In the genomic region with DNA sequence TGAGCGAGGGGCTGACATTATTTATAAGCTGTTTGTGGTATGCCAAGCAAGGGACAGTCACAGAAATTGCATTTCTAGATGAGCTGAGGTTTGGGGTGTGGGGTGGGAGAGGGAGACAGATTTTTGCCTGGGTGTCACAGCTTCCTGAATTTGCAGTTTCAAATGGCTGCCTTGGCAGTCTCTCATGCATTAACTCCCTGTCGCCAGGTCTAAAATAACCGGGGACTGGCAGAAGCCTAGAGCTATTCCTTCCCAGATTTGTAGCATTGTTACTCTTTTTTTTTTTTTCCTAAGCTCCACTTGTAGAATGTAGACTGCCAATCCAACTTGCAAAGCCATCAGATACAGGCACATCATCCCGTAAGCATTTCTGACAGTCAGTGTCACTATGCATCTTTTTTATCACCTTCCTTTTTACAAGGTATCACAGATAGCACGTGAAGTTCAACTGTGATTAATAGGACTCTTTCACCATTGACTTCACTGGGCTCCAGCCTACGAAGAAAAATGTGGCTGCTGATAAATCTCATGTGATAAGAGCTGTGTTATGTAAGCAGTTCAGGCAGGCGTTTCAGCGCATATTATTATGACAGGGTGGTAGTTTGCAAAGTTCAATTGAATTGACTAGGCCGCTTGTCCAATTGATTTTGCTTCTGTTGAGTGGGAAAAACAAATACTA, we compare ENCODE assay signal across 16 cellular contexts.
DNase-seq lines count a peak whose midpoint lies in the region; ATAC-seq and TF ChIP-seq lines count a peak whose summit lies in the region.
"Had no signal": no experiment of that assay in that cellular context is flagged by ENCODE, and none has a peak within 500 bp of the region (broad histone marks: within the 10 kb centered on the region; RNA-seq: fewer than 3 reads in every experiment).

No MANE protein-coding gene starts in this region.

- no peak overlapping the region for H3K18ac ChIP-seq in mesendoderm (ENCODE audit: low read length)

- peak overlapping the region; percentile 14 to 45 for H3K27ac ChIP-seq in ascending aorta
- peak overlapping the region in 8 of 10 donors; percentile 41 to 66 (median 58) for H3K27ac ChIP-seq in heart right ventricle
- no peak overlapping the region for H3K27ac ChIP-seq in mesendoderm (ENCODE audit: low read depth, low read length)
- H3K27ac ChIP-seq in thoracic aorta, result peak overlapping the region; percentile 15 to 54
- H3K27ac ChIP-seq: SK-N-MC had no signal

- H2BK5ac ChIP-seq in mesendoderm (ENCODE audit: low read length), result no peak overlapping the region

- H2AK5ac ChIP-seq in mesendoderm (ENCODE audit: low read length), result no peak overlapping the region

- no peak overlapping the region for H2BK15ac ChIP-seq in mesendoderm (replicated peaks; ENCODE audit: low read depth)

- no peaks in the 10 kb centered on the region for H3K79me1 ChIP-seq in mesendoderm (ENCODE audit: low read length)

- no peak overlapping the region for H3K9ac ChIP-seq in mesendoderm (ENCODE audit: low read length)

- DNase-seq in ascending aorta (ENCODE audit: low spot score in 2 of 2) (no peak), heart right ventricle (no peak), mesendoderm (peak; percentile 45), thoracic aorta (ENCODE audit: low spot score) (no peak), SKM-1 treated with dmso at 0.1 percent for 144 hours (lab: John Stamatoyannopoulos, UW; ENCODE audit: unreplicated experiment) (no peak), glomerular visceral epithelial cell (ENCODE audit: extremely low spot score) (no peak)
- DNase-seq: BE2C; CD8-positive, alpha-beta T cell; GF-D8; NCI-H146; NCI-H2107; NCI-H69; NK-92 treated with Interleukin-12 subunit alpha and Interleukin-12 subunit beta, amount 100 ng/mL, for 24 hours; PC-3 had no signal

- H3K36me3 ChIP-seq in ascending aorta, result no peaks in the 10 kb centered on the region
- H3K36me3 ChIP-seq in heart right ventricle, result no peaks in the 10 kb centered on the region
- H3K36me3 ChIP-seq in mesendoderm (ENCODE audit: control insufficient read depth, insufficient read depth, low read length), result no peaks in the 10 kb centered on the region
- H3K36me3 ChIP-seq in thoracic aorta, result no peaks in the 10 kb centered on the region
- H3K36me3 ChIP-seq: BE2C had no signal

- H3K9me3 ChIP-seq in ascending aorta (peaks cover 0 to 10% of the 10 kb centered on the region in 2 donors), heart right ventricle (peaks cover 0 to 15% (median 6%) of the 10 kb centered on the region in 11 donors), thoracic aorta (no peaks in the 10 kb centered on the region)
- H3K9me3 ChIP-seq: BE2C had no signal

- TF ChIP-seq CTCF in ascending aorta (IDR thresholded peaks at IDR 0.05) (no peak), heart right ventricle (IDR thresholded peaks at IDR 0.05) (no peak), thoracic aorta (IDR thresholded peaks at IDR 0.05) (no peak)

- H3K56ac ChIP-seq in mesendoderm (ENCODE audit: low read length), result no peak overlapping the region

- H3K4ac ChIP-seq in mesendoderm (ENCODE audit: low read depth, low read length), result no peak overlapping the region

- H4K5ac ChIP-seq in mesendoderm (ENCODE audit: low read length), result no peak overlapping the region

- no peak overlapping the region for H3K4me2 ChIP-seq in mesendoderm (ENCODE audit: low read length)

- H3K4me3 ChIP-seq in ascending aorta, result no peak overlapping the region
- no peak overlapping the region for H3K4me3 ChIP-seq in heart right ventricle
- H3K4me3 ChIP-seq in mesendoderm (ENCODE audit: low read length), result no peak overlapping the region
- peak overlapping the region; percentile 28 for H3K4me3 ChIP-seq in thoracic aorta
- H3K4me3 ChIP-seq: SK-N-MC had no signal

- H3K4me1 ChIP-seq in ascending aorta (peaks cover 0 to 20% of the 10 kb centered on the region in 2 donors), heart right ventricle (peaks cover 0 to 29% (median 10%) of the 10 kb centered on the region in 9 donors), mesendoderm (ENCODE audit: control insufficient read depth, low read depth, low read length) (no peaks in the 10 kb centered on the region), thoracic aorta (ENCODE audit: control insufficient read depth in 1 of 2, low read depth in 2 of 2) (peaks cover 8 to 42% of the 10 kb centered on the region in 2 donors)
- H3K4me1 ChIP-seq: BE2C had no signal

- intact Hi-C loops in ascending aorta (cut with DNase I) (no loop called here), heart right ventricle (cut with DNase I) (no loop called here)

- WGBS in heart right ventricle, 2 donors, result 46 to 59% methylated on average over 9 of the region's 9 CpGs
- no CpG with 5 or more reads among the region's 9 CpGs for WGBS in mesendoderm (ENCODE audit: extremely low coverage, insufficient coverage, low lambda C conversion rate)

- H2BK120ac ChIP-seq in mesendoderm (ENCODE audit: low read depth, low read length), result no peak overlapping the region

- no peak overlapping the region for H4K8ac ChIP-seq in mesendoderm (ENCODE audit: low read depth, low read length)

- H3K79me2 ChIP-seq in mesendoderm (ENCODE audit: control insufficient read depth, insufficient read depth, low read length), result no peaks in the 10 kb centered on the region

- peak in 7 of 8 donors; percentile 44 to 72 (median 69) for ATAC-seq in heart right ventricle
- ATAC-seq in thoracic aorta (ENCODE audit: insufficient number of reproducible peaks, low FRiP score, low read depth), result no peak
- ATAC-seq in HG02970 (IDR thresholded peaks at IDR 0.05; ENCODE audit: low FRiP score, unreplicated experiment), result no peak
- ATAC-seq: CD8-positive, alpha-beta T cell; PC-3 had no signal

- H3K27me3 ChIP-seq in ascending aorta (no peaks in the 10 kb centered on the region), heart right ventricle (no peaks in the 10 kb centered on the region), mesendoderm (ENCODE audit: insufficient read depth, low read length, poor library complexity) (no peaks in the 10 kb centered on the region), thoracic aorta (replicated peaks; ENCODE audit: insufficient read depth) (no peaks in the 10 kb centered on the region)
- H3K27me3 ChIP-seq: BE2C had no signal

- no peak overlapping the region for H3K23ac ChIP-seq in mesendoderm (ENCODE audit: low read length)

Comparison
In these comparisons a context has a peak if more than half of its experiments do, and no peak if none do; other contexts are left out.
1. ATAC-seq: peak in heart right ventricle (7 of 8); none in thoracic aorta (single experiment) and HG02970 (single experiment).